In genomic region chr6:144064831-144065668, GRCh38 we compare ENCODE assay signal across 8 cellular contexts. TPM values are rescaled to one million over a fixed set of nuclear protein-coding genes. Genes with fewer than 3 reads are reported as not detected.
DNase-seq lines count a peak whose midpoint lies in the region; ATAC-seq, FAIRE-seq and TF ChIP-seq lines count a peak whose summit lies in the region.

No MANE protein-coding gene starts in this region.

- ATAC-seq in Panc1 (no peak), HG02938 (IDR thresholded peaks at IDR 0.05; ENCODE audit: unreplicated experiment) (no peak), HG02759 (IDR thresholded peaks at IDR 0.05; ENCODE audit: unreplicated experiment) (no peak)

- no peaks in the 10 kb centered on the region for H3K36me3 ChIP-seq in BJ (ENCODE audit: control insufficient read depth, insufficient read depth, low read length)
- H3K36me3 ChIP-seq in Panc1 (ENCODE audit: control insufficient read depth, insufficient read depth, low read length) = no peaks in the 10 kb centered on the region
- H3K36me3 ChIP-seq in endodermal cell (ENCODE audit: control insufficient read depth, insufficient read depth, low read length) = no peaks in the 10 kb centered on the region
- H3K36me3 ChIP-seq in osteoblast (ENCODE audit: insufficient read depth, low read length) = no peaks in the 10 kb centered on the region

- peaks cover 6% of the 10 kb centered on the region for H3K4me1 ChIP-seq in Panc1 (ENCODE audit: control insufficient read depth, insufficient read depth, low read length)
- no peaks in the 10 kb centered on the region for H3K4me1 ChIP-seq in endodermal cell (ENCODE audit: control insufficient read depth, insufficient read depth, low read length)
- H3K4me1 ChIP-seq in osteoblast (ENCODE audit: insufficient read depth, low read length) = peaks cover 4% of the 10 kb centered on the region

- no peak overlapping the region for H3K27ac ChIP-seq in Panc1 (ENCODE audit: low read length)
- no peak overlapping the region for H3K27ac ChIP-seq in endodermal cell (ENCODE audit: low read depth, low read length)
- no peak overlapping the region for H3K27ac ChIP-seq in osteoblast (ENCODE audit: low read depth, low read length)

- CTCF ChIA-PET in BJ (lab: Yijun Ruan, JAX) (interaction anchor here (0.5 to 1.2 kb wide), 3 partner anchors 17 to 586 kb away, joined by 3 read pairs; no protein-coding TSS in a partner anchor), Panc1 (lab: Charles Lee) (no interaction called here)

- BruUV-seq in Panc1 (replicated peaks; lab: Mats Ljungman, UMichigan) = no TSS peak

- H3K4me3 Mint-ChIP-seq in endodermal cell = peak overlapping the region; percentile 65

- H3K27me3 ChIP-seq in BJ (ENCODE audit: control insufficient read depth, insufficient read depth, low read length) (peaks cover 28% of the 10 kb centered on the region), Panc1 (ENCODE audit: control insufficient read depth, insufficient read depth, low read length) (peaks cover 37% of the 10 kb centered on the region), endodermal cell (ENCODE audit: control insufficient read depth, insufficient read depth, low read length, poor library complexity, severe bottlenecking) (peaks cover 87% of the 10 kb centered on the region), osteoblast (ENCODE audit: insufficient read depth, low read length) (peaks cover 82% of the 10 kb centered on the region)

- peaks cover 94% of the 10 kb centered on the region for H3K27me3 Mint-ChIP-seq in endodermal cell (ENCODE audit: insufficient read depth)

- no peaks in the 10 kb centered on the region for H3K9me3 ChIP-seq in Panc1 (ENCODE audit: control insufficient read depth, insufficient read depth, low read depth, low read length)
- H3K9me3 ChIP-seq in endodermal cell (ENCODE audit: control insufficient read depth, low read length) = no peaks in the 10 kb centered on the region
- H3K9me3 ChIP-seq in osteoblast (ENCODE audit: low read depth, low read length) = no peaks in the 10 kb centered on the region

- intact Hi-C loops in Panc1 (cut with micrococcal nuclease; ENCODE audit: unreplicated experiment) = no loop called here

- H3K4me2 ChIP-seq in osteoblast (ENCODE audit: insufficient read depth, low read length) = peak overlapping the region; percentile 88

- FAIRE-seq in urothelium cell line (lab: Jason Lieb, UNC) = no peak

- in situ Hi-C loops in Panc1 (cut with HindIII; ENCODE audit: low pct_unique_long_range_greater_than_20kb, low sequenced_read_pairs) = no loop called here

- H3K4me1 Mint-ChIP-seq in endodermal cell = peaks cover 11% of the 10 kb centered on the region

- H3K9me3 Mint-ChIP-seq in endodermal cell = no peaks in the 10 kb centered on the region

- no peaks in the 10 kb centered on the region for H4K20me1 ChIP-seq in osteoblast (ENCODE audit: insufficient read depth, low read length)

- POLR2A ChIA-PET in BJ (lab: Charles Lee) = no interaction called here
- POLR2A ChIA-PET in Panc1 (lab: Charles Lee) = no interaction called here

- TF ChIP-seq CTCF in BJ (IDR thresholded peaks at IDR 0.05; ENCODE audit: insufficient read depth, low read depth, low read length) (no peak), GM20000 (IDR thresholded peaks at IDR 0.05; ENCODE audit: extremely low read depth, missing control alignments) (no peak), Panc1 (IDR thresholded peaks at IDR 0.05) (no peak), endodermal cell (conservative IDR thresholded peaks at IDR 0.05) (no peak), osteoblast (IDR thresholded peaks at IDR 0.05; ENCODE audit: extremely low read depth, low read depth, low read length) (no peak)

- DNase-seq in BJ (ENCODE audit: low read depth) (no peak), GM20000 (ENCODE audit: low spot score) (peak; percentile 36), Panc1 (ENCODE audit: low read depth, low spot score) (no peak), endodermal cell (peak; percentile 54), osteoblast (ENCODE audit: insufficient read length, low spot score, missing footprints) (peak; percentile 55), urothelium cell line (ENCODE audit: low spot score) (no peak)

- H3K4me3 ChIP-seq in BJ (ENCODE audit: low read depth, low read length) (peak overlapping the region; percentile 52; the same call in 1 of the 2 replicates), Panc1 (ENCODE audit: low read depth in 2 of 2, low read length in 2 of 2) (peak overlapping the region; percentile 56 to 72), endodermal cell (ENCODE audit: low read length) (peak overlapping the region; percentile 83), osteoblast (ENCODE audit: insufficient read depth, low read length) (peak overlapping the region; percentile 73)

- H3K79me2 ChIP-seq in osteoblast (ENCODE audit: insufficient read depth, low read length) = no peaks in the 10 kb centered on the region

- WGBS in endodermal cell (ENCODE audit: insufficient coverage in 1 of 2, insufficient read length in 1 of 2), 2 experiments = 34 to 35% methylated on average over 17 to 22 of the region's 22 CpGs

- no peak overlapping the region for H2AFZ ChIP-seq in osteoblast (ENCODE audit: low read length)

- no peaks in the 10 kb centered on the region for H3K36me3 Mint-ChIP-seq in endodermal cell (ENCODE audit: low read depth)

- peak overlapping the region; percentile 49 for H3K9ac ChIP-seq in endodermal cell (ENCODE audit: extremely low read depth, low read length, poor library complexity, severe bottlenecking)

- no peak overlapping the region for H3K27ac Mint-ChIP-seq in endodermal cell

RNA-seq across cellular contexts. Expression of gene SF3B5, which starts 30.3 kb away (rescaled TPM):
- 238 and 261 TPM in 2 replicates for polyA plus RNA-seq in BJ (2011; rRNA removed)
- polyA minus RNA-seq in BJ (2011; rRNA and poly(A)+ RNA removed) = 104 and 181 TPM in 2 replicates
- 128 TPM for total RNA-seq in Panc1 (2021; ENCODE audit: unreplicated experiment)
- polyA plus RNA-seq in Panc1 (2012; ENCODE audit: insufficient read length) = 179 TPM
- total RNA-seq in endodermal cell = 100 to 1,000 TPM; 124 to 138 TPM
- polyA plus RNA-seq in endodermal cell (2013, experiment 1 of 2) = 171 TPM
- 167 TPM for polyA plus RNA-seq in endodermal cell (2013, experiment 2 of 2)
- total RNA-seq in osteoblast = 67.5 and 78.9 TPM in 2 replicates

RNA-seq across cellular contexts. Expression of gene PLAGL1, which starts 57.0 kb away (rescaled TPM):
- polyA plus RNA-seq in BJ (2011; rRNA removed) = 32.7 and 68.0 TPM in 2 replicates
- 15.7 and 21.3 TPM in 2 replicates for polyA minus RNA-seq in BJ (2011; rRNA and poly(A)+ RNA removed)
- 24.3 TPM for total RNA-seq in Panc1 (2021; ENCODE audit: unreplicated experiment)
- 12.9 TPM for polyA plus RNA-seq in Panc1 (2012; ENCODE audit: insufficient read length)
- total RNA-seq in endodermal cell = 1 to 10 TPM; 1.4 to 1.6 TPM
- 87.8 TPM for polyA plus RNA-seq in endodermal cell (2013, experiment 1 of 2)
- 69.3 TPM for polyA plus RNA-seq in endodermal cell (2013, experiment 2 of 2)
- total RNA-seq in osteoblast = 16.6 and 22.4 TPM in 2 replicates

Comparison
In these comparisons a context has a peak if more than half of its experiments do, and no peak if none do; other contexts are left out.
1. DNase-seq: peak in GM20000 (single experiment), endodermal cell (single experiment) and osteoblast (single experiment); none in BJ (single experiment), Panc1 (single experiment) and urothelium cell line (single experiment).
2. Peak in every context shown above with its lines, with median percentiles within 50 percentile points of each other: H3K4me3 ChIP-seq.